ENCODE assay signal across 8 cellular contexts in genomic region chr10:43816351-43817321, GRCh38.
A peak's percentile ranks its signal among the peaks of the same experiment; 100 is the strongest.
DNase-seq lines count a peak whose midpoint lies in the region; ATAC-seq lines count a peak whose summit lies in the region.

No MANE protein-coding gene starts in this region.

- peak; percentile 97 for ATAC-seq in HG03196 (IDR thresholded peaks at IDR 0.05; ENCODE audit: unreplicated experiment)

- H3K4me3 ChIP-seq in effector memory CD4-positive, alpha-beta T cell (ENCODE audit: insufficient read depth, low read depth, low read length, poor library complexity, severe bottlenecking) = peak overlapping the region; percentile 14

- no peaks in the 10 kb centered on the region for H3K27me3 ChIP-seq in effector memory CD4-positive, alpha-beta T cell (replicated peaks; ENCODE audit: control insufficient read depth, insufficient read depth, low read length, poor library complexity, severe bottlenecking)

- H3K27ac ChIP-seq in effector memory CD4-positive, alpha-beta T cell (ENCODE audit: insufficient read depth, low read length, poor library complexity, severe bottlenecking) = peak overlapping the region; percentile 39

- H3K36me3 ChIP-seq in effector memory CD4-positive, alpha-beta T cell (ENCODE audit: control insufficient read depth, insufficient read depth, low read length) = no peaks in the 10 kb centered on the region

- H3K4me1 ChIP-seq in effector memory CD4-positive, alpha-beta T cell (ENCODE audit: control insufficient read depth, insufficient read depth, low read length, poor library complexity, severe bottlenecking) = peaks cover 15% of the 10 kb centered on the region

- DNase-seq in A172 (ENCODE audit: low spot score) (peak; percentile 54), GM19238 (ENCODE audit: insufficient read length, low spot score) (peak; percentile 52), NCI-H1694 (lab: John Stamatoyannopoulos, UW) (no peak), NCI-H82 treated with DMSO at 0.1 percent for 48 hours (lab: John Stamatoyannopoulos, UW; ENCODE audit: unreplicated experiment) (no peak)
- peak; percentile 58 to 66 for DNase-seq in activated CD4-positive, alpha-beta T cell treated with anti-CD3 and anti-CD28 coated beads for 4 hours
- DNase-seq in effector memory CD4-positive, alpha-beta T cell = peak; percentile 51 to 58 (median 54)
- DNase-seq in stimulated activated CD4-positive, alpha-beta T cell treated with anti-CD3 and anti-CD28 coated beads, Interleukin-15, amount 100 ng/mL, for 48 hours (ENCODE audit: low read depth in 2 of 2) = peak; percentile 65 to 72

- no peaks in the 10 kb centered on the region for H3K9me3 ChIP-seq in effector memory CD4-positive, alpha-beta T cell (ENCODE audit: control insufficient read depth, low read length)

Comparison
In these comparisons a context has a peak if more than half of its experiments do, and no peak if none do; other contexts are left out.
1. DNase-seq: peak in A172 (single experiment), GM19238 (single experiment), activated CD4-positive, alpha-beta T cell treated with anti-CD3 and anti-CD28 coated beads for 4 hours (2 of 2), effector memory CD4-positive, alpha-beta T cell (3 of 3) and stimulated activated CD4-positive, alpha-beta T cell treated with anti-CD3 and anti-CD28 coated beads, Interleukin-15, amount 100 ng/mL, for 48 hours (2 of 2); none in NCI-H1694 (single experiment) and NCI-H82 treated with DMSO at 0.1 percent for 48 hours (single experiment).